In genomic region chrX:10901290-10901633, GRCh38 we compare ENCODE assay signal across 2 cellular contexts.
TF ChIP-seq lines count a peak whose summit lies in the region.

No MANE protein-coding gene starts in this region.

TF ChIP-seq in endothelial cell of umbilical vein, 7 proteins besides CTCF, POLR2A, EP300 and RAD21:
- TF ChIP-seq FOS (IDR thresholded peaks at IDR 0.05; ENCODE audit: borderline replicate concordance, insufficient read depth, low read length), result no peak

TF ChIP-seq in GM12891, 5 proteins besides CTCF, POLR2A, EP300 and RAD21:
- TF ChIP-seq POLR2AphosphoS5 (IDR thresholded peaks at IDR 0.05; ENCODE audit: low read depth, low read length) (no peak), SPI1 (IDR thresholded peaks at IDR 0.05; ENCODE audit: low read depth, low read length) (no peak), TAF1 (IDR thresholded peaks at IDR 0.05; ENCODE audit: low read depth, low read length) (no peak), POU2F2 (IDR thresholded peaks at IDR 0.05; ENCODE audit: low read depth, low read length) (no peak), PAX5 (IDR thresholded peaks at IDR 0.05; ENCODE audit: insufficient read depth, low read length, severe bottlenecking) (no peak)
